ENCODE assay signal across 8 cellular contexts in the genomic region with DNA sequence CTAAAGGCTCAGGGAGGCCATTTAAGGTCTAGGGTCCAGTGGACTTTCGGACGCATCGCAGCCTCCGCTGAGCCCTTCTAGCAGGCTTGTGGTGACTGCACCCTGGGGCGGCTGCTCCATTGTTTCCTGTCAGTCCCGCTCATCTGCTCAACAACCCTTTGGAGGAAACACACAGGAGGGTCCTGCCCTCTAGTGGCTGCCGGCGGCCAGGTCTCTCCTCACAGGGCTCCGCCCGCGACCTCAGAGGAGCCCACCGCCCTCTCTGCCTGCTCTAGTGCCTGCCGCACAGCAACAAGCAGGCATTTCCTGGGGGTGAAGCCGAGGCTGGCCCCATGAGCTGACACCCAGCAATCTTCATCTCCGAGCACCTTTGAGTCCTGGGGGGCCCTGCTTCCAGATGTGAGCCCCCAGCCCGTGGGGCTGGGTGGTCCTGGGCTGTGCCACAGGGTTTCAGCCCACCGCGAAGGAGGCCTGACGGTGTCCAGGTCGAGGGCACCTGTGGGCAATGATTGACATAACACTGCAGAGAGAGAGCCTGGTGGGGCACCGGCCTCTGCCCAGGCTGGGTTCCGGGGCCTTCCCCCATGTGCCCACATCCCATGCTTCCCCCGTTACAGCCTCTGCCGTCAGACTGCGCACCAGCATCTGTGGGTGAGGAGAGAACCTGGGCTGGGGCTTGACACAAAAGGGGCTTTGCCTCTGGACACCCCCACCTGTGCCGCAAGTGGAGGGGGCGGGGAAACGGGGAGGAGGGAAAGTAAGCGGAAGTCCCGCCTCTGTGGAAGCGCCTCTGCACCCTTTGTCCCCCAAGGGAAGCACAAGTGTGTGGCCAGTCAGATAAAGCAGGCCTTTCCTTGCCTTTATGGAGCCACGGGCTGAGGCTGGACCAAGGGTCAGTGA. TPM values are rescaled to one million over a fixed set of nuclear protein-coding genes. Genes with fewer than 3 reads are reported as not detected.
DNase-seq lines count a peak whose midpoint lies in the region; TF ChIP-seq lines count a peak whose summit lies in the region.

No MANE protein-coding gene starts in this region.

- TF ChIP-seq CTCF in ovary (IDR thresholded peaks at IDR 0.05) = peak; percentile 75 to 92 (median 85)

- peak overlapping the region; percentile 99 for H3K4me2 ChIP-seq in GM23248 (ENCODE audit: unreplicated experiment)

- H3K9me2 ChIP-seq in GM23248 (ENCODE audit: insufficient read depth) = no peaks in the 10 kb centered on the region

- H3K9me3 ChIP-seq in GM23248 (ENCODE audit: low read depth) (no peaks in the 10 kb centered on the region), SJCRH30 (replicated peaks) (no peaks in the 10 kb centered on the region), ovary (no peaks in the 10 kb centered on the region), thymus (ENCODE audit: control insufficient read depth) (no peaks in the 10 kb centered on the region)

- H3K27ac ChIP-seq in GM23248 (no peak overlapping the region), SJCRH30 (no peak overlapping the region), ovary (peak overlapping the region; percentile 9 to 33), thymus (ENCODE audit: low read depth) (peak overlapping the region; percentile 83)

- H3K4me3 ChIP-seq in GM23248 (peak overlapping the region; percentile 79), SJCRH30 (peak overlapping the region; percentile 55), ovary (peak overlapping the region; percentile 58), thymus (ENCODE audit: low read length) (peak overlapping the region; percentile 51)

- no peak for TF ChIP-seq EP300 in ovary (IDR thresholded peaks at IDR 0.05)

- H3K36me3 ChIP-seq in GM23248 (ENCODE audit: low read depth) = no peaks in the 10 kb centered on the region
- no peaks in the 10 kb centered on the region for H3K36me3 ChIP-seq in SJCRH30
- H3K36me3 ChIP-seq in ovary = no peaks in the 10 kb centered on the region
- H3K36me3 ChIP-seq in thymus (ENCODE audit: control insufficient read depth, insufficient read depth) = no peaks in the 10 kb centered on the region

- H3K27me3 ChIP-seq in GM23248 (replicated peaks; ENCODE audit: insufficient read depth) (no peaks in the 10 kb centered on the region; the same call in 1 of the 2 replicates), SJCRH30 (no peaks in the 10 kb centered on the region), ovary (no peaks in the 10 kb centered on the region), thymus (ENCODE audit: control insufficient read depth, insufficient read depth) (no peaks in the 10 kb centered on the region)

- intact Hi-C loops in head of caudate nucleus (cut with DNase I) (loop anchor here (10.0 kb wide), 1 partner anchor 228 kb away; no protein-coding TSS in a partner anchor), ovary (cut with DNase I) (loop anchor here in 2 of 4 donors (5.0 to 10.0 kb wide), 2 partner anchors 331 to 648 kb away; no protein-coding TSS in a partner anchor)

- WGBS in GM23248 (ENCODE audit: low coverage in 1 of 2, low lambda C conversion rate in 2 of 2, missing lambda C conversion rate in 2 of 2), 2 experiments = 2 to 4% methylated on average over 26 to 30 of the region's 32 CpGs
- 1 to 5% (median 2%) methylated on average over 31 to 32 of the region's 32 CpGs for WGBS in ovary, 3 donors
- WGBS in thymus = 4% methylated on average over 32 of the region's 32 CpGs

- no peak for TF ChIP-seq POLR2A in ovary (IDR thresholded peaks at IDR 0.05)

- H3F3A ChIP-seq in GM23248 (ENCODE audit: insufficient read depth) = no peaks in the 10 kb centered on the region

- in situ Hi-C loops in GM23248 (cut with MboI) = no loop called here

- H3K9ac ChIP-seq in GM23248 = peak overlapping the region; percentile 67

- DNase-seq in ELR (ENCODE audit: low read depth) (peak; percentile 87), GM23248 (peak; percentile 88), Kasumi-1 (lab: John Stamatoyannopoulos, UW) (peak; percentile 87 to 89), SJCRH30 (peak; percentile 86 to 89), head of caudate nucleus (peak; percentile 76 to 92 (median 84)), ovary (peak; percentile 74 to 85 (median 81))
- DNase-seq in activated naive CD4-positive, alpha-beta T cell treated with Interleukin-2 at 50 U/mL for 16 hours = peak; percentile 88

- H3K79me2 ChIP-seq in GM23248 (ENCODE audit: insufficient read depth) = no peaks in the 10 kb centered on the region

- no peaks in the 10 kb centered on the region for H4K20me1 ChIP-seq in GM23248 (ENCODE audit: insufficient read depth)

- H3K4me1 ChIP-seq in GM23248 (ENCODE audit: insufficient read depth) = peaks cover 3% of the 10 kb centered on the region; the same call in 1 of the 2 replicates
- H3K4me1 ChIP-seq in SJCRH30 = peaks cover 4% of the 10 kb centered on the region; the same call in 1 of the 2 replicates
- H3K4me1 ChIP-seq in ovary (ENCODE audit: insufficient read depth) = peaks cover 5% of the 10 kb centered on the region
- peaks cover 6% of the 10 kb centered on the region for H3K4me1 ChIP-seq in thymus (ENCODE audit: control insufficient read depth, insufficient read depth, low read length)

- peak overlapping the region; percentile 100 for H2AFZ ChIP-seq in GM23248

RNA-seq across cellular contexts. Expression of a gene that starts 27.0 kb away (rescaled TPM):
- 2.6 and 3.0 TPM in 2 replicates for total RNA-seq in GM23248 (2014; rRNA removed; shearing (Covaris generic))
- polyA plus RNA-seq in GM23248 (2016; fragmentation: Nextera tagmentation; extraction: Ambion mirVana) (2.2 and 2.3 TPM in 2 replicates), ovary (1 to 10 TPM; 1.2 to 4.4 TPM), thymus (6.2 TPM)
- total RNA-seq in SJCRH30 (2014; rRNA removed; shearing (Covaris generic)) = 13.9 and 15.4 TPM in 2 replicates
- 10 to 100 TPM in 3 of 7 donors, 1 to 10 TPM in 4; 4.6 to 21.1 (median 7.7) TPM for total RNA-seq in ovary

RNA-seq across cellular contexts. Expression of a gene that starts 57.3 kb away (rescaled TPM):
- 20.9 and 35.0 TPM in 2 replicates for total RNA-seq in GM23248 (2014; rRNA removed; shearing (Covaris generic))
- polyA plus RNA-seq in GM23248 (2016; fragmentation: Nextera tagmentation; extraction: Ambion mirVana) (35.7 and 43.8 TPM in 2 replicates), ovary (10 to 100 TPM in 1 of 2 donors, 1 to 10 TPM in 1; 8.3 to 20.8 TPM), thymus (8.0 TPM)
- total RNA-seq in SJCRH30 (2014; rRNA removed; shearing (Covaris generic)) = 20.6 and 22.0 TPM in 2 replicates
- total RNA-seq in ovary = 10 to 100 TPM in 6 of 7 donors, 1 to 10 TPM in 1; 8.9 to 23.6 (median 17.8) TPM

Comparison
In these comparisons a context has a peak if more than half of its experiments do, and no peak if none do; other contexts are left out.
1. H3K27ac ChIP-seq: peak in ovary (2 of 2) and thymus (single experiment); none in GM23248 (single experiment) and SJCRH30 (single experiment).
2. Peak in every context shown above with its lines, with median percentiles within 50 percentile points of each other: DNase-seq and H3K4me3 ChIP-seq.